In genomic region chr17:44324092-44324570, GRCh38 we compare ENCODE assay signal across 1 cellular context.
TF ChIP-seq lines count a peak whose summit lies in the region.

No MANE protein-coding gene starts in this region.

TF ChIP-seq in HepG2, 621 proteins besides CTCF, POLR2A, EP300 and RAD21 (continued from another document and continues in another):
- TF ChIP-seq ZNF574 (CRISPR knock-in tag; IDR thresholded peaks at IDR 0.05) (no peak; the same call in 1 of the 2 replicates), ZNF556 (CRISPR knock-in tag; IDR thresholded peaks at IDR 0.05; ENCODE audit: borderline replicate concordance) (no peak), ZNF124 (CRISPR knock-in tag; IDR thresholded peaks at IDR 0.05) (0 out of 2 replicates have a peak, but pooled peaks have one; percentile 27), POLR2AphosphoS2 (IDR thresholded peaks at IDR 0.05; ENCODE audit: low read depth, low read length) (no peak), ZNF598 (CRISPR knock-in tag; IDR thresholded peaks at IDR 0.05; ENCODE audit: borderline replicate concordance) (peak; percentile 30; the same call in 1 of the 2 replicates), KDM2A (CRISPR knock-in tag; IDR thresholded peaks at IDR 0.05; ENCODE audit: borderline replicate concordance, low read depth) (peak; percentile 17; the same call in 1 of the 2 replicates), ZNF335 (CRISPR knock-in tag; IDR thresholded peaks at IDR 0.05) (no peak), DNMT3B (CRISPR knock-in tag; conservative IDR thresholded peaks at IDR 0.05) (no peak), AKAP8 (CRISPR knock-in tag; IDR thresholded peaks at IDR 0.05) (peak; percentile 17; the same call in 1 of the 2 replicates), ZBTB43 (CRISPR knock-in tag; conservative IDR thresholded peaks at IDR 0.05) (0 out of 2 replicates have a peak, but pooled peaks have one; percentile 19), TAF1 (CRISPR knock-in tag; IDR thresholded peaks at IDR 0.05) (no peak), IKZF4 (CRISPR knock-in tag; IDR thresholded peaks at IDR 0.05; ENCODE audit: borderline replicate concordance, low read depth, not compliant biosample characterization) (peak; percentile 16), HNF1B (CRISPR knock-in tag; IDR thresholded peaks at IDR 0.05) (peak; percentile 80), ZKSCAN5 (CRISPR knock-in tag; IDR thresholded peaks at IDR 0.05) (0 out of 2 replicates have a peak, but pooled peaks have one; percentile 16), ZNF547 (CRISPR knock-in tag; IDR thresholded peaks at IDR 0.05) (peak; percentile 74), TGIF2 (CRISPR knock-in tag; IDR thresholded peaks at IDR 0.05) (no peak), NPAS2 (CRISPR knock-in tag; IDR thresholded peaks at IDR 0.05; ENCODE audit: borderline replicate concordance) (no peak), ZSCAN22 (CRISPR knock-in tag; IDR thresholded peaks at IDR 0.05) (no peak), ZNF160 (CRISPR knock-in tag; IDR thresholded peaks at IDR 0.05) (0 out of 2 replicates have a peak, but pooled peaks have one; percentile 21), GABPB1 (CRISPR knock-in tag; IDR thresholded peaks at IDR 0.05) (0 out of 2 replicates have a peak, but pooled peaks have one; percentile 9), TCF12 (IDR thresholded peaks at IDR 0.05) (no peak), TCF12 (CRISPR knock-in tag; IDR thresholded peaks at IDR 0.05) (peak; percentile 33; the same call in 1 of the 2 replicates), KLF11 (CRISPR knock-in tag; IDR thresholded peaks at IDR 0.05) (0 out of 2 replicates have a peak, but pooled peaks have one; percentile 30), SOX6 (IDR thresholded peaks at IDR 0.05) (no peak), SOX6 (CRISPR knock-in tag; IDR thresholded peaks at IDR 0.05) (no peak), FOXM1 (CRISPR knock-in tag; IDR thresholded peaks at IDR 0.05) (peak; percentile 16; the same call in 1 of the 2 replicates), BHLHE40 (IDR thresholded peaks at IDR 0.05; ENCODE audit: low read length) (peak; percentile 20; the same call in 1 of the 2 replicates), ZNF17 (CRISPR knock-in tag; IDR thresholded peaks at IDR 0.05) (peak; percentile 62; the same call in 1 of the 2 replicates), ASH2L (IDR thresholded peaks at IDR 0.05; ENCODE audit: insufficient read length, low read depth, low read length) (no peak), XRCC5 (optimal IDR thresholded peaks at IDR 0.05; ENCODE audit: low read length) (no peak), PATZ1 (CRISPR knock-in tag; IDR thresholded peaks at IDR 0.05) (peak; percentile 58), ZC3H13 (CRISPR knock-in tag; IDR thresholded peaks at IDR 0.05) (peak; percentile 54; the same call in 1 of the 2 replicates), ZMYM4 (CRISPR knock-in tag; IDR thresholded peaks at IDR 0.05) (0 out of 2 replicates have a peak, but pooled peaks have one; percentile 20), KIAA2018 (CRISPR knock-in tag; IDR thresholded peaks at IDR 0.05; ENCODE audit: borderline replicate concordance) (no peak), CEBPG (CRISPR knock-in tag; IDR thresholded peaks at IDR 0.05) (no peak), ZNF44 (CRISPR knock-in tag; IDR thresholded peaks at IDR 0.05) (no peak), NR1H2 (CRISPR knock-in tag; IDR thresholded peaks at IDR 0.05; ENCODE audit: borderline replicate concordance, low read depth) (no peak), ZNF256 (CRISPR knock-in tag; conservative IDR thresholded peaks at IDR 0.05) (0 out of 2 replicates have a peak, but pooled peaks have one; percentile 23)
- TF ChIP-seq, protein P1, sequence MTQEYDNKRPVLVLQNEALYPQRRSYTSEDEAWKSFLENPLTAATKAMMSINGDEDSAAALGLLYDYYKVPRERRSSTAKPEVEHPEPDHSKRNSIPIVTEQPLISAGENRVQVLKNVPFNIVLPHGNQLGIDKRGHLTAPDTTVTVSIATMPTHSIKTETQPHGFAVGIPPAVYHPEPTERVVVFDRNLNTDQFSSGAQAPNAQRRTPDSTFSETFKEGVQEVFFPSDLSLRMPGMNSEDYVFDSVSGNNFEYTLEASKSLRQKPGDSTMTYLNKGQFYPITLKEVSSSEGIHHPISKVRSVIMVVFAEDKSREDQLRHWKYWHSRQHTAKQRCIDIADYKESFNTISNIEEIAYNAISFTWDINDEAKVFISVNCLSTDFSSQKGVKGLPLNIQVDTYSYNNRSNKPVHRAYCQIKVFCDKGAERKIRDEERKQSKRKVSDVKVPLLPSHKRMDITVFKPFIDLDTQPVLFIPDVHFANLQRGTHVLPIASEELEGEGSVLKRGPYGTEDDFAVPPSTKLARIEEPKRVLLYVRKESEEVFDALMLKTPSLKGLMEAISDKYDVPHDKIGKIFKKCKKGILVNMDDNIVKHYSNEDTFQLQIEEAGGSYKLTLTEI (CRISPR knock-in tag; conservative IDR thresholded peaks at IDR 0.05): no peak
- TF ChIP-seq, protein P2, sequence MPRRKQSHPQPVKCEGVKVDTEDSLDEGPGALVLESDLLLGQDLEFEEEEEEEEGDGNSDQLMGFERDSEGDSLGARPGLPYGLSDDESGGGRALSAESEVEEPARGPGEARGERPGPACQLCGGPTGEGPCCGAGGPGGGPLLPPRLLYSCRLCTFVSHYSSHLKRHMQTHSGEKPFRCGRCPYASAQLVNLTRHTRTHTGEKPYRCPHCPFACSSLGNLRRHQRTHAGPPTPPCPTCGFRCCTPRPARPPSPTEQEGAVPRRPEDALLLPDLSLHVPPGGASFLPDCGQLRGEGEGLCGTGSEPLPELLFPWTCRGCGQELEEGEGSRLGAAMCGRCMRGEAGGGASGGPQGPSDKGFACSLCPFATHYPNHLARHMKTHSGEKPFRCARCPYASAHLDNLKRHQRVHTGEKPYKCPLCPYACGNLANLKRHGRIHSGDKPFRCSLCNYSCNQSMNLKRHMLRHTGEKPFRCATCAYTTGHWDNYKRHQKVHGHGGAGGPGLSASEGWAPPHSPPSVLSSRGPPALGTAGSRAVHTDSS (CRISPR knock-in tag; conservative IDR thresholded peaks at IDR 0.05): no peak
- TF ChIP-seq, protein P3, sequence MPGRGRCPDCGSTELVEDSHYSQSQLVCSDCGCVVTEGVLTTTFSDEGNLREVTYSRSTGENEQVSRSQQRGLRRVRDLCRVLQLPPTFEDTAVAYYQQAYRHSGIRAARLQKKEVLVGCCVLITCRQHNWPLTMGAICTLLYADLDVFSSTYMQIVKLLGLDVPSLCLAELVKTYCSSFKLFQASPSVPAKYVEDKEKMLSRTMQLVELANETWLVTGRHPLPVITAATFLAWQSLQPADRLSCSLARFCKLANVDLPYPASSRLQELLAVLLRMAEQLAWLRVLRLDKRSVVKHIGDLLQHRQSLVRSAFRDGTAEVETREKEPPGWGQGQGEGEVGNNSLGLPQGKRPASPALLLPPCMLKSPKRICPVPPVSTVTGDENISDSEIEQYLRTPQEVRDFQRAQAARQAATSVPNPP (CRISPR knock-in tag; IDR thresholded peaks at IDR 0.05): peak; percentile 42; the same call in 1 of the 2 replicates
- TF ChIP-seq, protein P4, sequence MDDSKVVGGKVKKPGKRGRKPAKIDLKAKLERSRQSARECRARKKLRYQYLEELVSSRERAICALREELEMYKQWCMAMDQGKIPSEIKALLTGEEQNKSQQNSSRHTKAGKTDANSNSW (CRISPR knock-in tag; IDR thresholded peaks at IDR 0.05; ENCODE audit: borderline replicate concordance): 0 out of 2 replicates have a peak, but pooled peaks have one; percentile 55
